8 cellular contexts compared by ENCODE assay signal in genomic region chr17:7613769-7614421, GRCh38. TPM values are rescaled to one million over a fixed set of nuclear protein-coding genes. Genes with fewer than 3 reads are reported as not detected.
DNase-seq lines count a peak whose midpoint lies in the region; ATAC-seq and TF ChIP-seq lines count a peak whose summit lies in the region.

No MANE protein-coding gene starts in this region.

- intact Hi-C loops in activated T-helper 2 cell treated with anti-CD3 and anti-CD28 coated beads, Interferon-gamma antibody, Interleukin-2, Interleukin-4, amounts not matched to agents 10 μg/mL and 5 μg/mL and 100 μg/mL, durations not matched to agents 14 hours and 24 hours and 36 hours (cut with micrococcal nuclease), result loop anchor here (2.0 kb wide), 2 partner anchors 31 to 41 kb away; partner anchors contain the start of gene MPDU1

- peak overlapping the region; percentile 97 for H3K27ac ChIP-seq in HEK293 (ENCODE audit: extremely low read depth, low read depth, low read length)
- H3K27ac ChIP-seq in iPS-20b (ENCODE audit: low read length), result no peak overlapping the region
- H3K27ac ChIP-seq in subcutaneous abdominal adipose tissue (ENCODE audit: low read depth, low read length), result peak overlapping the region; percentile 76

- H3K9me3 ChIP-seq in HEK293 (ENCODE audit: control insufficient read depth, insufficient read depth, low read depth, low read length) (no peaks in the 10 kb centered on the region), iPS-20b (ENCODE audit: insufficient read depth, low read depth, low read length) (no peaks in the 10 kb centered on the region), subcutaneous abdominal adipose tissue (ENCODE audit: control insufficient read depth in 5 of 5, low read length in 5 of 5) (no peaks in the 10 kb centered on the region)

- no peaks in the 10 kb centered on the region for H3K9me3 Mint-ChIP-seq in activated T-helper 2 cell treated with anti-CD3 and anti-CD28 coated beads, Interferon-gamma antibody, Interleukin-2, Interleukin-4, amounts not matched to agents 10 μg/mL and 5 μg/mL and 100 μg/mL, durations not matched to agents 14 hours and 24 hours and 36 hours

- H3K36me3 ChIP-seq in HEK293 (ENCODE audit: control insufficient read depth in 2 of 2, insufficient read depth in 1 of 2, low read length in 2 of 2) (peaks cover 26 to 28% of the 10 kb centered on the region in 2 experiments; a peak in 2 of 3 replicates), iPS-20b (ENCODE audit: insufficient read depth, low read depth, low read length) (peaks cover 5% of the 10 kb centered on the region; the same call in 1 of the 2 replicates), subcutaneous abdominal adipose tissue (ENCODE audit: control insufficient read depth in 5 of 5, insufficient read depth in 5 of 5, low read length in 5 of 5) (peaks cover 0 to 11% (median 6%) of the 10 kb centered on the region in 5 donors)

- TF ChIP-seq CTCF in AG09309 (IDR thresholded peaks at IDR 0.05; ENCODE audit: control insufficient read depth, insufficient read depth, low read depth, low read length, missing control alignments) (no peak), HEK293 (tag by site-specific recombination; IDR thresholded peaks at IDR 0.05) (peak; percentile 61)

- POLR2A ChIA-PET in HEK293 (lab: Yijun Ruan, JAX), result interaction anchor here (0.5 to 6.9 kb wide), 16 partner anchors 9 to 456 kb away, joined by 3 to 52 read pairs (median 8); partner anchors contain the start of genes ATP1B2, CNTROB, MPDU1 and NEURL4

- DNase-seq in AG09309 (ENCODE audit: low read depth) (no peak), NCI-H1930 (lab: John Stamatoyannopoulos, UW) (no peak), NCI-H1694 (lab: John Stamatoyannopoulos, UW) (no peak)
- no peak for DNase-seq in activated T-helper 2 cell treated with anti-CD3 and anti-CD28 coated beads, Interferon-gamma antibody, Interleukin-2, Interleukin-4, amounts not matched to agents 10 μg/mL and 5 μg/mL and 100 μg/mL, durations not matched to agents 14 hours and 24 hours and 36 hours (ENCODE audit: low spot score)

- no peaks in the 10 kb centered on the region for H3K27me3 Mint-ChIP-seq in activated T-helper 2 cell treated with anti-CD3 and anti-CD28 coated beads, Interferon-gamma antibody, Interleukin-2, Interleukin-4, amounts not matched to agents 10 μg/mL and 5 μg/mL and 100 μg/mL, durations not matched to agents 14 hours and 24 hours and 36 hours (ENCODE audit: low read depth)

- CTCF ChIA-PET in HEK293 (lab: Yijun Ruan, JAX), result interaction anchor here (1.1 to 5.1 kb wide), 9 partner anchors 10 to 428 kb away, joined by 3 to 30 read pairs (median 8); partner anchors contain the start of genes SAT2, TP53 and WRAP53

- H3K27ac Mint-ChIP-seq in activated T-helper 2 cell treated with anti-CD3 and anti-CD28 coated beads, Interferon-gamma antibody, Interleukin-2, Interleukin-4, amounts not matched to agents 10 μg/mL and 5 μg/mL and 100 μg/mL, durations not matched to agents 14 hours and 24 hours and 36 hours, result peak overlapping the region; percentile 82

- ATAC-seq in HG02973 (IDR thresholded peaks at IDR 0.05; ENCODE audit: unreplicated experiment), result no peak

- H3K9ac ChIP-seq in iPS-20b (ENCODE audit: low read depth, low read length) (peak overlapping the region; percentile 86; the same call in 1 of the 2 replicates), subcutaneous abdominal adipose tissue (ENCODE audit: low read length in 5 of 5) (peak overlapping the region; percentile 68 to 95 (median 90))

- peak overlapping the region; percentile 83 for H3K4me3 ChIP-seq in AG09309 (ENCODE audit: control insufficient read depth, low read depth, low read length)
- H3K4me3 ChIP-seq in HEK293 (ENCODE audit: low read depth, low read length), result peak overlapping the region; percentile 65
- H3K4me3 ChIP-seq in iPS-20b (ENCODE audit: low read length), result peak overlapping the region; percentile 78
- peak overlapping the region; percentile 78 to 85 (median 82) for H3K4me3 ChIP-seq in subcutaneous abdominal adipose tissue (ENCODE audit: low read depth in 1 of 5, low read length in 5 of 5)

- peak overlapping the region; percentile 89 for H3K4me3 Mint-ChIP-seq in activated T-helper 2 cell treated with anti-CD3 and anti-CD28 coated beads, Interferon-gamma antibody, Interleukin-2, Interleukin-4, amounts not matched to agents 10 μg/mL and 5 μg/mL and 100 μg/mL, durations not matched to agents 14 hours and 24 hours and 36 hours (ENCODE audit: low read depth)

- H3K4me1 ChIP-seq in HEK293 (ENCODE audit: control insufficient read depth, insufficient read depth, low read length) (peaks cover 22% of the 10 kb centered on the region), iPS-20b (ENCODE audit: insufficient read depth, low read length) (peaks cover 11% of the 10 kb centered on the region), subcutaneous abdominal adipose tissue (ENCODE audit: control insufficient read depth in 5 of 5, insufficient read depth in 5 of 5, low read length in 5 of 5) (peaks cover 0 to 35% (median 28%) of the 10 kb centered on the region in 5 donors)

- H3K4me1 Mint-ChIP-seq in activated T-helper 2 cell treated with anti-CD3 and anti-CD28 coated beads, Interferon-gamma antibody, Interleukin-2, Interleukin-4, amounts not matched to agents 10 μg/mL and 5 μg/mL and 100 μg/mL, durations not matched to agents 14 hours and 24 hours and 36 hours (ENCODE audit: low read depth), result peaks cover 25% of the 10 kb centered on the region

- peaks cover 28% of the 10 kb centered on the region for H3K36me3 Mint-ChIP-seq in activated T-helper 2 cell treated with anti-CD3 and anti-CD28 coated beads, Interferon-gamma antibody, Interleukin-2, Interleukin-4, amounts not matched to agents 10 μg/mL and 5 μg/mL and 100 μg/mL, durations not matched to agents 14 hours and 24 hours and 36 hours (ENCODE audit: low read depth)

- H3K27me3 ChIP-seq in iPS-20b (ENCODE audit: insufficient read depth, low read length), result no peaks in the 10 kb centered on the region
- H3K27me3 ChIP-seq in subcutaneous abdominal adipose tissue (ENCODE audit: control insufficient read depth in 5 of 5, insufficient read depth in 4 of 5, low read length in 5 of 5), result no peaks in the 10 kb centered on the region

TF ChIP-seq in HEK293, 187 proteins besides CTCF, POLR2A, EP300 and RAD21 (continues in another document):
- TF ChIP-seq ZSCAN4 (tag by site-specific recombination; IDR thresholded peaks at IDR 0.05) (no peak), KLF16 (tag by site-specific recombination; IDR thresholded peaks at IDR 0.05) (0 out of 2 replicates have a peak, but pooled peaks have one; percentile 13), PRDM10 (tag by site-specific recombination; IDR thresholded peaks at IDR 0.05) (peak; percentile 82), ZNF654 (tag by site-specific recombination; IDR thresholded peaks at IDR 0.05; ENCODE audit: low read depth) (no peak), ZNF335 (tag by site-specific recombination; conservative IDR thresholded peaks at IDR 0.05) (peak; percentile 75; the same call in 1 of the 2 replicates)

RNA-seq across cellular contexts. Expression of gene FXR2, which starts 0.8 kb away (rescaled TPM):
- 59.0 and 63.1 TPM in 2 replicates for total RNA-seq in activated T-helper 2 cell treated with anti-CD3 and anti-CD28 coated beads, Interferon-gamma antibody, Interleukin-2, Interleukin-4, amounts not matched to agents 10 μg/mL and 5 μg/mL and 100 μg/mL, durations not matched to agents 14 hours and 24 hours and 36 hours

RNA-seq across cellular contexts. Expression of gene SAT2, which starts 13.7 kb away (rescaled TPM):
- 25.4 and 27.9 TPM in 2 replicates for total RNA-seq in activated T-helper 2 cell treated with anti-CD3 and anti-CD28 coated beads, Interferon-gamma antibody, Interleukin-2, Interleukin-4, amounts not matched to agents 10 μg/mL and 5 μg/mL and 100 μg/mL, durations not matched to agents 14 hours and 24 hours and 36 hours

RNA-seq across cellular contexts. Expression of gene SHBG, which starts 16.0 kb away (rescaled TPM):
- 0.46 TPM in 1 of 2 replicates, not detected in the other for total RNA-seq in activated T-helper 2 cell treated with anti-CD3 and anti-CD28 coated beads, Interferon-gamma antibody, Interleukin-2, Interleukin-4, amounts not matched to agents 10 μg/mL and 5 μg/mL and 100 μg/mL, durations not matched to agents 14 hours and 24 hours and 36 hours

RNA-seq across cellular contexts. Expression of gene SOX15, which starts 24.0 kb away (rescaled TPM):
- 0.21 and 0.60 TPM in 2 replicates for total RNA-seq in activated T-helper 2 cell treated with anti-CD3 and anti-CD28 coated beads, Interferon-gamma antibody, Interleukin-2, Interleukin-4, amounts not matched to agents 10 μg/mL and 5 μg/mL and 100 μg/mL, durations not matched to agents 14 hours and 24 hours and 36 hours

RNA-seq across cellular contexts. Expression of gene MPDU1, which starts 30.2 kb away (rescaled TPM):
- 98.6 and 106 TPM in 2 replicates for total RNA-seq in activated T-helper 2 cell treated with anti-CD3 and anti-CD28 coated beads, Interferon-gamma antibody, Interleukin-2, Interleukin-4, amounts not matched to agents 10 μg/mL and 5 μg/mL and 100 μg/mL, durations not matched to agents 14 hours and 24 hours and 36 hours
